8 cellular contexts compared by ENCODE assay signal in genomic region chr12:6869049-6870021, GRCh38. TPM values are rescaled to one million over a fixed set of nuclear protein-coding genes. Genes with fewer than 3 reads are reported as not detected.
DNase-seq lines count a peak whose midpoint lies in the region; ATAC-seq and TF ChIP-seq lines count a peak whose summit lies in the region.

No MANE protein-coding gene starts in this region.

- H3K79me2 ChIP-seq in GM23248 (ENCODE audit: insufficient read depth), result peaks cover 40% of the 10 kb centered on the region

- no peaks in the 10 kb centered on the region; the same call in 1 of the 2 replicates for H4K20me1 ChIP-seq in GM23248 (ENCODE audit: insufficient read depth)

- H3K36me3 ChIP-seq in A673 (ENCODE audit: insufficient read depth, low read length, poor library complexity, severe bottlenecking), result peaks cover 46% of the 10 kb centered on the region
- H3K36me3 ChIP-seq in GM23248 (ENCODE audit: low read depth), result peaks cover 16% of the 10 kb centered on the region
- H3K36me3 ChIP-seq in liver (ENCODE audit: control insufficient read depth in 4 of 4, insufficient read depth in 3 of 4, low read depth in 1 of 4, low read length in 3 of 4), result peaks cover 4 to 25% (median 11%) of the 10 kb centered on the region in 4 donors

- H3K27ac ChIP-seq in A673 (ENCODE audit: low read depth, low read length, poor library complexity, severe bottlenecking) (peak overlapping the region; percentile 99), GM23248 (peak overlapping the region; percentile 68), coronary artery (peak overlapping the region in 1 of 2 donors; percentile 99), liver (ENCODE audit: low read depth in 1 of 2, low read length in 2 of 2) (peak overlapping the region in 1 of 2 donors; percentile 99)

- peak; percentile 82 to 86 for TF ChIP-seq RAD21 in liver (IDR thresholded peaks at IDR 0.05)

- peak overlapping the region; percentile 92 for H3K9ac ChIP-seq in GM23248
- H3K9ac ChIP-seq in liver (ENCODE audit: low read depth in 1 of 2, low read length in 2 of 2), result peak overlapping the region in 1 of 2 donors; percentile 81

- peak; percentile 81 for TF ChIP-seq CTCF in A673 (conservative IDR thresholded peaks at IDR 0.05; ENCODE audit: low read depth, low read length)
- peak; percentile 92 for TF ChIP-seq CTCF in coronary artery (IDR thresholded peaks at IDR 0.05)
- peak; percentile 81 for TF ChIP-seq CTCF in liver (IDR thresholded peaks at IDR 0.05; ENCODE audit: low read depth, low read length, missing input control)

- H3K4me2 ChIP-seq in GM23248 (ENCODE audit: unreplicated experiment), result peak overlapping the region; percentile 100

- DNase-seq in A673 (ENCODE audit: low spot score), result peak; percentile 88
- DNase-seq in GM23248, result peak; percentile 75
- peak; percentile 84 for DNase-seq in NCI-H345 (lab: John Stamatoyannopoulos, UW)
- peak; percentile 91 for DNase-seq in activated CD4-positive, alpha-beta T cell treated with anti-CD3 and anti-CD28 coated beads for 36 hours
- no peak for DNase-seq in coronary artery (ENCODE audit: low spot score)
- DNase-seq in stimulated activated CD4-positive, alpha-beta T cell treated with anti-CD3 and anti-CD28 coated beads, Interleukin-4, amount 100 ng/mL, for 1 hour, result peak; percentile 80

- peak overlapping the region; percentile 92 for H3K27ac Mint-ChIP-seq in activated CD4-positive, alpha-beta T cell treated with anti-CD3 and anti-CD28 coated beads for 36 hours

- H3K27me3 ChIP-seq in A673 (replicated peaks; ENCODE audit: insufficient read depth, low read depth, low read length, poor library complexity) (no peaks in the 10 kb centered on the region), GM23248 (replicated peaks; ENCODE audit: insufficient read depth) (no peaks in the 10 kb centered on the region), liver (ENCODE audit: control insufficient read depth in 4 of 4, insufficient read depth in 4 of 4, low read length in 3 of 4) (no peaks in the 10 kb centered on the region)

- WGBS in GM23248 (ENCODE audit: low coverage in 1 of 2, low lambda C conversion rate in 2 of 2, missing lambda C conversion rate in 2 of 2), 2 experiments, result 42 to 47% methylated on average over 12 of the region's 12 CpGs
- 23% methylated on average over 12 of the region's 12 CpGs for WGBS in liver

- CTCF ChIA-PET in A673 (lab: Charles Lee), result interaction anchor here (0.6 to 1.7 kb wide), 11 partner anchors 17 to 246 kb away, joined by 3 to 11 read pairs (median 4); partner anchors contain the start of genes ENO2 and USP5
- CTCF ChIA-PET in activated CD4-positive, alpha-beta T cell treated with anti-CD3 and anti-CD28 coated beads for 36 hours (lab: Charles Lee), result interaction anchor here (0.6 to 2.4 kb wide), 25 partner anchors 9 to 243 kb away, joined by 3 to 11 read pairs (median 5); partner anchors contain the start of genes C12orf57, C1RL, CD4 and CDCA3

- H3K27me3 Mint-ChIP-seq in activated CD4-positive, alpha-beta T cell treated with anti-CD3 and anti-CD28 coated beads for 36 hours, result no peaks in the 10 kb centered on the region

- peak overlapping the region; percentile 93 for H3K4me3 Mint-ChIP-seq in activated CD4-positive, alpha-beta T cell treated with anti-CD3 and anti-CD28 coated beads for 36 hours

- intact Hi-C loops in A673 (cut with micrococcal nuclease; ENCODE audit: unreplicated experiment), result loop anchor here (5.0 kb wide), 2 partner anchors 68 to 243 kb away; no protein-coding TSS in a partner anchor
- intact Hi-C loops in activated CD4-positive, alpha-beta T cell treated with anti-CD3 and anti-CD28 coated beads for 36 hours (cut with DNase I, micrococcal nuclease), result loop anchor here (1.0 to 5.0 kb wide), 4 partner anchors 33 to 96 kb away; partner anchors contain the start of gene LRRC23 (in 1 of the 2)

- peaks cover 52% of the 10 kb centered on the region for H3K4me1 Mint-ChIP-seq in activated CD4-positive, alpha-beta T cell treated with anti-CD3 and anti-CD28 coated beads for 36 hours

- H3K9me2 ChIP-seq in GM23248 (ENCODE audit: insufficient read depth), result no peaks in the 10 kb centered on the region

- POLR2A ChIA-PET in A673 (lab: Charles Lee; ENCODE audit: low non-redundant PET), result interaction anchor here (0.6 kb wide), 2 partner anchors 21 to 31 kb away, joined by 3 read pairs; no protein-coding TSS in a partner anchor
- POLR2A ChIA-PET in activated CD4-positive, alpha-beta T cell treated with anti-CD3 and anti-CD28 coated beads for 36 hours (lab: Charles Lee), result interaction anchor here (0.5 to 6.8 kb wide), 8 partner anchors 17 to 335 kb away, joined by 3 to 65 read pairs (median 4); partner anchors contain the start of genes C12orf57, CDCA3, GAPDH and RNU7-1

- H3K4me3 ChIP-seq in A673 (ENCODE audit: low read depth, low read length, poor library complexity, severe bottlenecking) (peak overlapping the region; percentile 100), GM23248 (peak overlapping the region; percentile 99), coronary artery (peak overlapping the region; percentile 81), liver (ENCODE audit: low read depth in 1 of 3, low read length in 3 of 3) (peak overlapping the region in 2 of 3 donors; percentile 91 to 95)

- H3K9me3 Mint-ChIP-seq in activated CD4-positive, alpha-beta T cell treated with anti-CD3 and anti-CD28 coated beads for 36 hours (ENCODE audit: low read depth), result no peaks in the 10 kb centered on the region

- H3K4me1 ChIP-seq in A673 (ENCODE audit: insufficient read depth, low read length, poor library complexity, severe bottlenecking), result peaks cover 34% of the 10 kb centered on the region
- peaks cover 39% of the 10 kb centered on the region for H3K4me1 ChIP-seq in GM23248 (ENCODE audit: insufficient read depth)
- peaks cover 3 to 54% (median 43%) of the 10 kb centered on the region in 4 donors for H3K4me1 ChIP-seq in liver (ENCODE audit: control insufficient read depth in 4 of 4, insufficient read depth in 4 of 4, low read length in 3 of 4)

- peaks cover 70% of the 10 kb centered on the region for H3K36me3 Mint-ChIP-seq in activated CD4-positive, alpha-beta T cell treated with anti-CD3 and anti-CD28 coated beads for 36 hours (ENCODE audit: low read depth)

- in situ Hi-C loops in GM23248 (cut with MboI), result no loop called here

- H3K9me3 ChIP-seq in A673 (ENCODE audit: low read depth, low read length, poor library complexity, severe bottlenecking) (no peaks in the 10 kb centered on the region), GM23248 (ENCODE audit: low read depth) (no peaks in the 10 kb centered on the region), liver (ENCODE audit: control insufficient read depth in 4 of 4, low read length in 3 of 4) (no peaks in the 10 kb centered on the region)

- H2AFZ ChIP-seq in GM23248, result no peak overlapping the region

- ATAC-seq in activated CD4-positive, alpha-beta T cell treated with anti-CD3 and anti-CD28 coated beads for 36 hours, result peak; percentile 6
- no peak for ATAC-seq in GM18498 (IDR thresholded peaks at IDR 0.05; ENCODE audit: unreplicated experiment)

- no TSS peak for BruUV-seq in A673 (replicated peaks; lab: Mats Ljungman, UMichigan)

- peaks cover 38% of the 10 kb centered on the region for H3F3A ChIP-seq in GM23248 (ENCODE audit: insufficient read depth)

TF ChIP-seq in liver, 16 proteins besides CTCF, POLR2A, EP300 and RAD21 (continues in another document):
- TF ChIP-seq, protein P1, sequence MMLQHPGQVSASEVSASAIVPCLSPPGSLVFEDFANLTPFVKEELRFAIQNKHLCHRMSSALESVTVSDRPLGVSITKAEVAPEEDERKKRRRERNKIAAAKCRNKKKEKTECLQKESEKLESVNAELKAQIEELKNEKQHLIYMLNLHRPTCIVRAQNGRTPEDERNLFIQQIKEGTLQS (IDR thresholded peaks at IDR 0.05), result no peak

RNA-seq across cellular contexts. Expression of gene TPI1, which starts 2.0 kb away (rescaled TPM):
- 1,240 and 1,277 TPM in 2 replicates for total RNA-seq in A673 (2021)
- total RNA-seq in GM23248 (2014; rRNA removed; shearing (Covaris generic)), result 1,720 and 1,799 TPM in 2 replicates
- 1,936 and 1,978 TPM in 2 replicates for polyA plus RNA-seq in GM23248 (2016; fragmentation: Nextera tagmentation; extraction: Ambion mirVana)
- 1,000 to 10,000 TPM; 1,824 to 2,753 TPM for total RNA-seq in activated CD4-positive, alpha-beta T cell treated with anti-CD3 and anti-CD28 coated beads for 36 hours
- 100 to 1,000 TPM; 190 to 252 TPM for total RNA-seq in liver
- polyA plus RNA-seq in liver, result 100 to 1,000 TPM; 540 to 547 TPM

RNA-seq across cellular contexts. Expression of gene SPSB2, which starts 3.8 kb away (rescaled TPM):
- 8.1 and 10.8 TPM in 2 replicates for total RNA-seq in A673 (2021)
- 4.4 and 4.6 TPM in 2 replicates for total RNA-seq in GM23248 (2014; rRNA removed; shearing (Covaris generic))
- 4.1 and 4.8 TPM in 2 replicates for polyA plus RNA-seq in GM23248 (2016; fragmentation: Nextera tagmentation; extraction: Ambion mirVana)
- total RNA-seq in activated CD4-positive, alpha-beta T cell treated with anti-CD3 and anti-CD28 coated beads for 36 hours, result 1 to 10 TPM; 1.7 to 2.2 TPM
- total RNA-seq in liver, result 1 to 10 TPM; 3.2 to 4.3 TPM
- 1 to 10 TPM; 3.9 to 4.6 TPM for polyA plus RNA-seq in liver

RNA-seq across cellular contexts. Expression of gene USP5, which starts 17.4 kb away (rescaled TPM):
- 209 and 224 TPM in 2 replicates for total RNA-seq in A673 (2021)
- total RNA-seq in GM23248 (2014; rRNA removed; shearing (Covaris generic)), result 96.2 and 97.5 TPM in 2 replicates
- 73.2 and 77.9 TPM in 2 replicates for polyA plus RNA-seq in GM23248 (2016; fragmentation: Nextera tagmentation; extraction: Ambion mirVana)
- total RNA-seq in activated CD4-positive, alpha-beta T cell treated with anti-CD3 and anti-CD28 coated beads for 36 hours, result 100 to 1,000 TPM; 128 to 132 TPM
- 10 to 100 TPM; 39.8 to 41.0 TPM for total RNA-seq in liver
- polyA plus RNA-seq in liver, result 10 to 100 TPM; 15.2 to 31.6 TPM

RNA-seq across cellular contexts. Expression of gene CDCA3, which starts 18.2 kb away (rescaled TPM):
- total RNA-seq in A673 (2021) (98.0 and 107 TPM in 2 replicates), liver (10 to 100 TPM in 1 of 2 donors, under 1 TPM in 1; 0.25 to 26.0 TPM)
- 19.6 and 23.9 TPM in 2 replicates for total RNA-seq in GM23248 (2014; rRNA removed; shearing (Covaris generic))
- polyA plus RNA-seq in GM23248 (2016; fragmentation: Nextera tagmentation; extraction: Ambion mirVana) (30.2 and 31.4 TPM in 2 replicates), liver (1 to 10 TPM; 1.3 to 3.9 TPM)
- 10 to 100 TPM; 87.8 to 99.7 TPM for total RNA-seq in activated CD4-positive, alpha-beta T cell treated with anti-CD3 and anti-CD28 coated beads for 36 hours

RNA-seq across cellular contexts. Expression of gene GNB3, which starts 28.6 kb away (rescaled TPM):
- 20.7 and 21.8 TPM in 2 replicates for total RNA-seq in A673 (2021)
- 1.0 and 3.2 TPM in 2 replicates for total RNA-seq in GM23248 (2014; rRNA removed; shearing (Covaris generic))
- 1.5 and 2.2 TPM in 2 replicates for polyA plus RNA-seq in GM23248 (2016; fragmentation: Nextera tagmentation; extraction: Ambion mirVana)
- under 1 TPM; 0.66 to 0.76 TPM for total RNA-seq in activated CD4-positive, alpha-beta T cell treated with anti-CD3 and anti-CD28 coated beads for 36 hours
- under 1 TPM in 1 of 2 donors, not detected in 1; under 0.01 TPM for total RNA-seq in liver
- under 1 TPM in 1 of 2 donors, not detected in 1; 0.12 TPM for polyA plus RNA-seq in liver
